In the genomic region with DNA sequence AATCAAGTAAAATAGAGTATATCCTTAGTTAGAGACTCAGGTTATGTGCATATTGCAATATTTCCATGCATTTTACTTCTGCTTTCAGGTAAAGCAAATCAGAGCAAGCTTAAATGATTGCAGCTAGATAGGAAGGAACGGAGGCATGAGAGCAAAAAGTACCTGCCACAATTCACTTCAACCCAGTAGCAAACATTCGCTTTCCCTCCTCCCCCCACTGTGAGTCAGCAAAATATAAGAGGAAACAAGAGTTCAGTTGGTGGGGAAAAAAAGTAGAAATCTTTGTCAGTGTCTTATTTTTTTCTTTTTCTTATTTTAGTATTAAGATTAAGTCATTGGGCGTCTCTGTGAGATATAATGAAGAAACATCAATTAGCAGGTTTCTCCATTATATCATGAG, we compare ENCODE assay signal across 19 cellular contexts.
DNase-seq lines count a peak whose midpoint lies in the region; ATAC-seq, FAIRE-seq and TF ChIP-seq lines count a peak whose summit lies in the region.
"Had no signal": no experiment of that assay in that cellular context is flagged by ENCODE, and none has a peak within 500 bp of the region (broad histone marks: within the 10 kb centered on the region; RNA-seq: fewer than 3 reads in every experiment).

No MANE protein-coding gene starts in this region.

- no peaks in the 10 kb centered on the region for H3K36me3 Mint-ChIP-seq in natural killer cell
- H3K36me3 Mint-ChIP-seq in CD4-positive, alpha-beta T cell (ENCODE audit: low read depth), result no peaks in the 10 kb centered on the region

- H3K27ac Mint-ChIP-seq in natural killer cell, result no peak overlapping the region
- H3K27ac Mint-ChIP-seq in CD4-positive, alpha-beta T cell, result no peak overlapping the region
- H3K27ac Mint-ChIP-seq: T-helper 17 cell had no signal

- H3K27me3 Mint-ChIP-seq in natural killer cell (ENCODE audit: low read depth in 2 of 2), result no peaks in the 10 kb centered on the region
- H3K27me3 Mint-ChIP-seq in CD4-positive, alpha-beta T cell, result peaks cover 13% of the 10 kb centered on the region

- H3K9me3 Mint-ChIP-seq in natural killer cell, result peaks cover 3 to 4% of the 10 kb centered on the region in 2 donors
- H3K9me3 Mint-ChIP-seq in CD4-positive, alpha-beta T cell, result no peaks in the 10 kb centered on the region

- H3K4me1 Mint-ChIP-seq in natural killer cell, result no peaks in the 10 kb centered on the region
- no peaks in the 10 kb centered on the region for H3K4me1 Mint-ChIP-seq in CD4-positive, alpha-beta T cell (ENCODE audit: low read depth)

- POLR2A ChIA-PET in CD4-positive, alpha-beta T cell (lab: Charles Lee), result no interaction called here

- no peaks in the 10 kb centered on the region for H3K27me3 ChIP-seq in CD4-positive, alpha-beta T cell (ENCODE audit: control insufficient read depth, insufficient read depth, low read length)

- H3K4me3 ChIP-seq in fibroblast of pulmonary artery (replicated peaks; ENCODE audit: low read depth, low read length), result no peak overlapping the region

- H3K4me3 Mint-ChIP-seq in natural killer cell, result no peak overlapping the region
- H3K4me3 Mint-ChIP-seq in CD4-positive, alpha-beta T cell, result no peak overlapping the region
- H3K4me3 Mint-ChIP-seq: T-helper 17 cell had no signal

- TF ChIP-seq CTCF in fibroblast of pulmonary artery (IDR thresholded peaks at IDR 0.05; ENCODE audit: low read length, missing control alignments) (no peak), natural killer cell (IDR thresholded peaks at IDR 0.05) (no peak)
- TF ChIP-seq CTCF in CD4-positive, alpha-beta T cell (IDR thresholded peaks at IDR 0.05), result no peak

- H3K9me3 ChIP-seq in CD4-positive, alpha-beta T cell (ENCODE audit: control insufficient read depth, low read length), result no peaks in the 10 kb centered on the region

- FAIRE-seq in urothelium cell line (lab: Jason Lieb, UNC), result no peak
- FAIRE-seq: endometrium, H54 had no signal

- peak; percentile 1 for DNase-seq in HT1080 (ENCODE audit: low read depth)
- peak; percentile 66 for DNase-seq in OCI-M1 (lab: John Stamatoyannopoulos, UW)
- DNase-seq in fibroblast of pulmonary artery (ENCODE audit: low read depth), result peak; percentile 22
- DNase-seq in urothelium cell line (ENCODE audit: low spot score), result peak; percentile 26
- no peak for DNase-seq in NCI-H345 (lab: John Stamatoyannopoulos, UW)
- DNase-seq in natural killer cell, result no peak
- no peak for DNase-seq in CD4-positive, alpha-beta T cell
- DNase-seq: activated gamma-delta T cell; anterior cingulate cortex; DMS79; NCI-H1092 treated with DMSO at 0.1 percent for 48 hours; NCI-H774; stimulated activated CD4-positive, alpha-beta T cell treated with anti-CD3 and anti-CD28 coated beads, Interleukin-4, amount 100 ng/mL, for 4 hours; T-helper 17 cell had no signal

- CTCF ChIA-PET in CD4-positive, alpha-beta T cell (lab: Charles Lee), result no interaction called here

- intact Hi-C loops in natural killer cell (cut with micrococcal nuclease), result no loop called here
- intact Hi-C loops in CD4-positive, alpha-beta T cell (cut with DNase I, micrococcal nuclease), result no loop called here

- no peak for ATAC-seq in natural killer cell
- ATAC-seq in CD4-positive, alpha-beta T cell (ENCODE audit: poor library complexity), result no peak
- ATAC-seq: activated CD4-positive, CD25-positive, alpha-beta regulatory T cell treated with anti-CD3 and anti-CD28 coated beads, Interleukin-2, amount 50 U/mL, for 24 hours; left lobe of liver; T-helper 17 cell had no signal

- no peak overlapping the region for H3K27ac ChIP-seq in CD4-positive, alpha-beta T cell (ENCODE audit: low read depth, low read length)
- H3K27ac ChIP-seq: C4-2B had no signal

Comparison
In these comparisons a context has a peak if more than half of its experiments do, and no peak if none do; other contexts are left out.
1. DNase-seq: peak in HT1080 (single experiment), OCI-M1 (single experiment), fibroblast of pulmonary artery (single experiment) and urothelium cell line (single experiment); none in NCI-H345 (single experiment), natural killer cell (single experiment) and CD4-positive, alpha-beta T cell (0 of 10).